ENCODE assay signal across 16 cellular contexts in the genomic region with DNA sequence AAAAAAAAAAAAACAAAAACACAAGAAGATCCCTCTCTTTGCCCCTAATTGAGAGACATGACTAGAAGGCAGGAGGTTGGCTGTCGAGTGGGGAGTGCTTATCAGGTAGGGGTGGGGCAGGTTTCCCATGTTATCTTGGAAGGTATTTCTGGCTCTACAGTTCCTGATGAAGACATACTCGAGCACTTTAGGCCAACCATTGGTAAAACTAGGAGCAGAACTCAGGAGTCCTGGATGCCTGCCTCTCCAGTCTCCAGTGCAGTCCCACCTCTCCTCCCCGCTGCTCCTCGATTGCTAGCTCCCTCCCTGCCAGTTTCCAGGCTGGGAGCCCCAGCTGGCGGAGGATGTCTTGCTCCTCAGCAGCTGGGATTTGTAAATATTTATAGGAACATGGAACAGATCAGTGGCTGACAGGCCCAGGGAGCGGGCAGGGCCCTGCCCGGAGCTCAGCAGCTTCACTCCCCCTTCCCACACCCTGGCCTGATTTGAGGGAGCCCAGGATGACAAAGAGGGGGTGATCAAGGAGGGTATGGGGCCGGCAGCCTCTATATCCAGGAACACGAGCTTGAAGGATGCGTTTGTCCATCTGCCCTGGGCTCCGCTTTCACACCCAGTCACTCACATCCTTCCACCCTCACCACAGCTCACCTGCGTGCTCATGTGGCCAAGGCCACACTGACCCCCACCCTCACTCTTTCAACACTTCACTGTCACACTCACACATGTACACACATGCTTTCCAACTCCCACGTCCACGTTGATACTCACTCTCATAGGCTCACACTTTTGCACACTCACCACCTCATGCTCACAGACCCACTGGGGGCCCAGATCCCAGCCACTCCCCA. TPM values are rescaled to one million over a fixed set of nuclear protein-coding genes. Genes with fewer than 3 reads are reported as not detected.
A peak's percentile ranks its signal among the peaks of the same experiment; 100 is the strongest.
DNase-seq lines count a peak whose midpoint lies in the region; ATAC-seq and TF ChIP-seq lines count a peak whose summit lies in the region.
"Had no signal": no experiment of that assay in that cellular context is flagged by ENCODE, and none has a peak within 500 bp of the region (broad histone marks: within the 10 kb centered on the region; RNA-seq: fewer than 3 reads in every experiment).

No MANE protein-coding gene starts in this region.

- no peak overlapping the region for H3K27ac Mint-ChIP-seq in stimulated activated naive CD8-positive, alpha-beta T cell treated with anti-CD3 and anti-CD28 coated beads, Interleukin-15, amount 100 ng/mL, for 72 hours
- H3K27ac Mint-ChIP-seq in endodermal cell = no peak overlapping the region
- H3K27ac Mint-ChIP-seq: T-helper 1 cell treated with Interleukin-12 subunit alpha and Interleukin-12 subunit beta and Interleukin-4 antibody, amounts not matched to agents 30 μg/mL and 1 μg/mL, for 36 hours had no signal

- no peaks in the 10 kb centered on the region for H3K4me1 Mint-ChIP-seq in stimulated activated naive CD8-positive, alpha-beta T cell treated with anti-CD3 and anti-CD28 coated beads, Interleukin-15, amount 100 ng/mL, for 72 hours
- no peaks in the 10 kb centered on the region for H3K4me1 Mint-ChIP-seq in endodermal cell

- TF ChIP-seq CTCF in endodermal cell (conservative IDR thresholded peaks at IDR 0.05) = no peak

- H3K36me3 ChIP-seq in endodermal cell (ENCODE audit: control insufficient read depth, insufficient read depth, low read length) = no peaks in the 10 kb centered on the region
- H3K36me3 ChIP-seq: BE2C, HAP-1 had no signal

- no peaks in the 10 kb centered on the region for H3K9me3 Mint-ChIP-seq in stimulated activated naive CD8-positive, alpha-beta T cell treated with anti-CD3 and anti-CD28 coated beads, Interleukin-15, amount 100 ng/mL, for 72 hours
- no peaks in the 10 kb centered on the region for H3K9me3 Mint-ChIP-seq in endodermal cell
- H3K9me3 Mint-ChIP-seq: T-helper 1 cell treated with Interleukin-12 subunit alpha and Interleukin-12 subunit beta and Interleukin-4 antibody, amounts not matched to agents 30 μg/mL and 1 μg/mL, for 36 hours had no signal

- peak overlapping the region; percentile 62 for H3K27ac ChIP-seq in endodermal cell (ENCODE audit: low read depth, low read length)

- 80 to 82% methylated on average over 6 to 13 of the region's 14 CpGs for WGBS in endodermal cell (ENCODE audit: insufficient coverage in 1 of 2, insufficient read length in 1 of 2), 2 experiments

- H3K36me3 Mint-ChIP-seq in endodermal cell (ENCODE audit: low read depth) = no peaks in the 10 kb centered on the region

- H3K9ac ChIP-seq in endodermal cell (ENCODE audit: extremely low read depth, low read length, poor library complexity, severe bottlenecking) = no peak overlapping the region

- peaks cover 3% of the 10 kb centered on the region for H3K4me1 ChIP-seq in endodermal cell (ENCODE audit: control insufficient read depth, insufficient read depth, low read length)
- H3K4me1 ChIP-seq: HAP-1 had no signal

- no peaks in the 10 kb centered on the region for H3K27me3 ChIP-seq in endodermal cell (ENCODE audit: control insufficient read depth, insufficient read depth, low read length, poor library complexity, severe bottlenecking)
- H3K27me3 ChIP-seq: BE2C, body of pancreas had no signal

- no peak overlapping the region for H3K4me3 Mint-ChIP-seq in stimulated activated naive CD8-positive, alpha-beta T cell treated with anti-CD3 and anti-CD28 coated beads, Interleukin-15, amount 100 ng/mL, for 72 hours
- H3K4me3 Mint-ChIP-seq in endodermal cell = no peak overlapping the region
- H3K4me3 Mint-ChIP-seq: T-helper 1 cell treated with Interleukin-12 subunit alpha and Interleukin-12 subunit beta and Interleukin-4 antibody, amounts not matched to agents 30 μg/mL and 1 μg/mL, for 36 hours had no signal

- peaks cover 43% of the 10 kb centered on the region for H3K27me3 Mint-ChIP-seq in stimulated activated naive CD8-positive, alpha-beta T cell treated with anti-CD3 and anti-CD28 coated beads, Interleukin-15, amount 100 ng/mL, for 72 hours
- H3K27me3 Mint-ChIP-seq in endodermal cell (ENCODE audit: insufficient read depth) = peaks cover 23% of the 10 kb centered on the region

- no peak overlapping the region for H3K4me3 ChIP-seq in endodermal cell (ENCODE audit: low read length)
- H3K4me3 ChIP-seq: body of pancreas, HAP-1 had no signal

- DNase-seq in stimulated activated naive CD8-positive, alpha-beta T cell treated with anti-CD3 and anti-CD28 coated beads, Interleukin-15, Interleukin-2, amounts not matched to agents 100 U/mL and 50 U/mL, for 24 hours = no peak
- no peak for DNase-seq in stimulated activated naive CD8-positive, alpha-beta T cell treated with anti-CD3 and anti-CD28 coated beads, Interleukin-15, amount 100 ng/mL, for 72 hours
- DNase-seq in endodermal cell = no peak
- DNase-seq in middle frontal gyrus (ENCODE audit: extremely low spot score, low spot score) = peak; percentile 5
- DNase-seq in T-helper 1 cell = no peak
- no peak for DNase-seq in NCI-H446 treated with DMSO at 0.1 percent for 48 hours (lab: John Stamatoyannopoulos, UW)
- DNase-seq: activated CD4-positive, alpha-beta T cell treated with anti-CD3 and anti-CD28 coated beads, Interleukin-2, amount 50 U/mL, for 1 hour; BE2C; NCI-H1048; nucleus accumbens had no signal

- H3K9me3 ChIP-seq in endodermal cell (ENCODE audit: control insufficient read depth, low read length) = no peaks in the 10 kb centered on the region
- H3K9me3 ChIP-seq: BE2C, body of pancreas, HAP-1 had no signal

- peak; percentile 26 for ATAC-seq in stimulated activated naive CD8-positive, alpha-beta T cell treated with anti-CD3 and anti-CD28 coated beads, Interleukin-15, Interleukin-2, amounts not matched to agents 100 U/mL and 50 U/mL, for 24 hours
- ATAC-seq in stimulated activated naive CD8-positive, alpha-beta T cell treated with anti-CD3 and anti-CD28 coated beads, Interleukin-15, amount 100 ng/mL, for 72 hours = no peak
- ATAC-seq in HG03045 (IDR thresholded peaks at IDR 0.05; ENCODE audit: unreplicated experiment) (no peak), GM21360 (IDR thresholded peaks at IDR 0.05; ENCODE audit: unreplicated experiment) (no peak)
- ATAC-seq: body of pancreas had no signal

RNA-seq across cellular contexts. Expression of a gene that starts 11.5 kb away (rescaled TPM):
- total RNA-seq in endodermal cell = 1 to 10 TPM; 1.4 to 2.7 TPM
- polyA plus RNA-seq in endodermal cell (2013, experiment 1 of 2) = 13.9 TPM
- 12.4 TPM for polyA plus RNA-seq in endodermal cell (2013, experiment 2 of 2)
- total RNA-seq: OCI-LY7 had no signal

RNA-seq across cellular contexts. Expression of a gene that starts 32.1 kb away (rescaled TPM):
- 10 to 100 TPM; 43.5 to 64.7 TPM for total RNA-seq in endodermal cell
- polyA plus RNA-seq in endodermal cell (2013, experiment 1 of 2) = 45.3 TPM
- polyA plus RNA-seq in endodermal cell (2013, experiment 2 of 2) = 46.4 TPM
